In the genomic region with DNA sequence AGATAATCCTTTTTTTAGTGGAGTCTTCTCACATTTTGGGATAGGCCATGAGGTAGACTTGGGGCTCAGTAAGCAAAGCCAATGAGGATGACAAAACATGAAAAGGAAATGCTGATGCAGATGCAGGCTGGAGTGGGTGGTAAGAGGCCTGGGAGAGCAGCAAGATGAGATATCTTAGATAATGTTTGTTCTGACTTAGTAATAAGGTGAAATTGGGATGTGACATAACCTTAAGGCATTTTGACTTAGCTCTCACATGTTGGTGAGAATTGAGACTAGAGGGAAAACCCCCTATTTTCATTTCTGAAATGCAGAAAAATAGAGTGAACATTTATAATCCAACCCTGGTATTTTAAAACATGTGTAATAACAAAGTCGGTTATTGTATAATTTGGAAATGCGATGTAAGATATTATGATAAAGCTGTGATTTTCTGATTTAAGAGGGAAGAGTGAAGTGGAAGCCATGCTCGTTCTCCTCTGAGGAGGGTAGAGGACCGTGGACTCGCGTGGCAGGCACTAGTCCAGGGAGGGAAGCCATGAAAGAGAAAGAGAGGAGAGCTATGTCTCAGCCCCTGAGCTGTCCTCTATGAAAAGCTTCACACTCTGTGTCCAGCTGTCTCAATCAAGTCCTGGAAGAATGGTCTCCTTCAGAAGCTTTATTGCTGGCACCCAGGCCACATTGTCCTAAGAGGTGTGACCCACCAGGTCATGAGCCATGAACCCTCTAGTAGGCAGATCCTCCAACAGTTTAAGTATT, we compare ENCODE assay signal across 10 cellular contexts. TPM values are rescaled to one million over a fixed set of nuclear protein-coding genes. Genes with fewer than 3 reads are reported as not detected.
DNase-seq lines count a peak whose midpoint lies in the region; ATAC-seq, FAIRE-seq and TF ChIP-seq lines count a peak whose summit lies in the region.
"Had no signal": no experiment of that assay in that cellular context is flagged by ENCODE, and none has a peak within 500 bp of the region (broad histone marks: within the 10 kb centered on the region; RNA-seq: fewer than 3 reads in every experiment).

No MANE protein-coding gene starts in this region.

- peaks cover 0 to 51% (median 0%) of the 10 kb centered on the region in 11 experiments; a peak in 7 of 22 replicates for H3K27me3 ChIP-seq in BLaER1 treated with 17β-estradiol and CSF1 and Interleukin-3, amounts not matched to agents 10 nM and 100 nM
- no peaks in the 10 kb centered on the region for H3K27me3 ChIP-seq in psoas muscle (ENCODE audit: insufficient read depth in 3 of 3, low read length in 2 of 3)
- no peaks in the 10 kb centered on the region for H3K27me3 ChIP-seq in dorsolateral prefrontal cortex

- peak overlapping the region; percentile 36 to 68 (median 57); a peak in 20 of 22 replicates for H3K4me2 ChIP-seq in BLaER1 treated with 17β-estradiol and CSF1 and Interleukin-3, amounts not matched to agents 10 nM and 100 nM

- H3K27ac ChIP-seq in BLaER1 treated with 17β-estradiol and CSF1 and Interleukin-3, amounts not matched to agents 10 nM and 100 nM: no peak overlapping the region
- H3K27ac ChIP-seq in psoas muscle (no peak overlapping the region), dorsolateral prefrontal cortex (no peak overlapping the region)

- no peaks in the 10 kb centered on the region for H3K9me3 ChIP-seq in BLaER1 treated with 17β-estradiol and CSF1 and Interleukin-3, amounts not matched to agents 10 nM and 100 nM (replicated peaks in 1 of 11)
- H3K9me3 ChIP-seq in psoas muscle: no peaks in the 10 kb centered on the region

- H3K9me3 Mint-ChIP-seq in activated naive CD4-positive, alpha-beta T cell treated with anti-CD3 and anti-CD28 coated beads, Interleukin-2, amount 50 U/mL, for 72 hours: no peaks in the 10 kb centered on the region

- ATAC-seq in HG03097 (IDR thresholded peaks at IDR 0.05; ENCODE audit: low FRiP score, unreplicated experiment) (peak; percentile 40), psoas muscle (no peak)
- ATAC-seq in activated naive CD4-positive, alpha-beta T cell treated with anti-CD3 and anti-CD28 coated beads, Interleukin-2, amount 50 U/mL, for 72 hours: peak; percentile 73 to 81

- H3K4me1 ChIP-seq in BLaER1 treated with 17β-estradiol and CSF1 and Interleukin-3, amounts not matched to agents 10 nM and 100 nM: peaks cover 26 to 57% (median 33%) of the 10 kb centered on the region in 10 experiments
- H3K4me1 ChIP-seq in psoas muscle: peaks cover 23% of the 10 kb centered on the region

- FAIRE-seq in GM19239 (lab: Jason Lieb, UNC): peak; percentile 75
- FAIRE-seq: kidney had no signal

- 93 to 94% (median 93%) methylated on average over 6 of the region's 6 CpGs for WGBS in psoas muscle, 3 donors

- TF ChIP-seq CTCF in psoas muscle (IDR thresholded peaks at IDR 0.05) (no peak), dorsolateral prefrontal cortex (IDR thresholded peaks at IDR 0.05 in 54 of 56, conservative IDR thresholded peaks at IDR 0.05 in 2 of 56; ENCODE audit: low read depth in 1 of 56, partially characterized antibody in 56 of 56) (no peak)

- intact Hi-C loops in psoas muscle (cut with DNase I): loop anchor here in 1 of 2 donors (5.0 kb wide), 1 partner anchor 33 kb away; no protein-coding TSS in a partner anchor
- intact Hi-C loops in dorsolateral prefrontal cortex (cut with DNase I): no loop called here

- no peaks in the 10 kb centered on the region for H3K36me3 ChIP-seq in BLaER1 treated with 17β-estradiol and CSF1 and Interleukin-3, amounts not matched to agents 10 nM and 100 nM
- H3K36me3 ChIP-seq in psoas muscle (ENCODE audit: insufficient read depth in 1 of 2, low read depth in 1 of 2): no peaks in the 10 kb centered on the region

- DNase-seq in GM19239 (ENCODE audit: insufficient read length, low spot score) (no peak), NOMO-1 (lab: John Stamatoyannopoulos, UW; ENCODE audit: unreplicated experiment in 2 of 2) (no peak), SK-N-DZ (ENCODE audit: low spot score) (no peak), psoas muscle (no peak), dorsolateral prefrontal cortex (no peak)
- no peak for DNase-seq in activated naive CD4-positive, alpha-beta T cell treated with anti-CD3 and anti-CD28 coated beads, Interleukin-2, amount 50 U/mL, for 72 hours (ENCODE audit: low spot score in 2 of 2)
- DNase-seq: kidney, NCI-H187 treated with DMSO at 0.1 percent for 48 hours had no signal

- peak overlapping the region; percentile 11 to 90 for H3K27ac Mint-ChIP-seq in activated naive CD4-positive, alpha-beta T cell treated with anti-CD3 and anti-CD28 coated beads, Interleukin-2, amount 50 U/mL, for 72 hours

- no peaks in the 10 kb centered on the region for H3K36me3 Mint-ChIP-seq in activated naive CD4-positive, alpha-beta T cell treated with anti-CD3 and anti-CD28 coated beads, Interleukin-2, amount 50 U/mL, for 72 hours

- H3K4me3 ChIP-seq in BLaER1 treated with 17β-estradiol and CSF1 and Interleukin-3, amounts not matched to agents 10 nM and 100 nM: no peak overlapping the region
- no peak overlapping the region for H3K4me3 ChIP-seq in psoas muscle
- H3K4me3 ChIP-seq in dorsolateral prefrontal cortex: no peak overlapping the region

- H4K20me1 ChIP-seq in BLaER1 treated with 17β-estradiol and CSF1 and Interleukin-3, amounts not matched to agents 10 nM and 100 nM: peaks cover 9 to 36% (median 23%) of the 10 kb centered on the region in 11 experiments; a peak in 16 of 22 replicates

- H3K9ac ChIP-seq in BLaER1 treated with 17β-estradiol and CSF1 and Interleukin-3, amounts not matched to agents 10 nM and 100 nM: no peak overlapping the region

RNA-seq across cellular contexts. Expression of a gene that starts 57.3 kb away (rescaled TPM):
- 1 to 10 TPM; 4.0 to 5.8 TPM for total RNA-seq in activated naive CD4-positive, alpha-beta T cell treated with anti-CD3 and anti-CD28 coated beads, Interleukin-2, amount 50 U/mL, for 72 hours
- 7.6 and 19.4 TPM in 2 replicates for polyA plus RNA-seq in SK-N-DZ (2014; cell fraction: cytosol; rRNA removed)
- 8.6 and 14.3 TPM in 2 replicates for polyA plus RNA-seq in SK-N-DZ (2014; cell fraction: nucleus; rRNA removed)
- total RNA-seq in psoas muscle: 10 to 100 TPM in 2 of 4 donors, 1 to 10 TPM in 2; 6.3 to 12.5 (median 8.8) TPM
- 10 to 100 TPM in 1 of 3 donors, 1 to 10 TPM in 2; 6.0 to 12.3 (median 6.7) TPM for polyA plus RNA-seq in psoas muscle
- 10 to 100 TPM; 22.9 to 64.1 (median 42.7) TPM for total RNA-seq in dorsolateral prefrontal cortex

Comparison
In these comparisons a context has a peak if more than half of its experiments do, and no peak if none do; other contexts are left out.
1. ATAC-seq: peak in HG03097 (single experiment) and activated naive CD4-positive, alpha-beta T cell treated with anti-CD3 and anti-CD28 coated beads, Interleukin-2, amount 50 U/mL, for 72 hours (2 of 2); none in psoas muscle (0 of 4).